In the genomic region with DNA sequence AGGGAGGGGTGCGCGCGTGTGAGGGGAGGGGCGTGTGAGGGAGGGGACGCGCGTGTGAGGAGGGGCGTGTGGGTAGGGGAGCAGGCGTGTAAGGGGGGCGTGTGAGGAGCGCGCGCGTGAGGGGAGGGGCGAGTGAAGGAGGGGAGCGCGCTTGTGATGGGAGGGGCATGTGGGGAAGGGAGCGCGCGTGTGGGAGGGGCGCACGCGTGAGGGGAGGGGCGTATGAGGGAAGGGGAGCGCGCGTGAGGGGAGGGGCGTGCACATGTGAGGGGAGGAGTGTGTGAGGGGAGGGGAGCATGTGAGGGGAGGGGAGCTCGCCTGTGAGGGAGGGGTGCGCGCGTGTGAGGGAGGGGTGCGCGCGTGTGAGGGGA, we compare ENCODE assay signal across 8 cellular contexts. TPM values are rescaled to one million over a fixed set of nuclear protein-coding genes. Genes with fewer than 3 reads are reported as not detected.
DNase-seq lines count a peak whose midpoint lies in the region; ATAC-seq and TF ChIP-seq lines count a peak whose summit lies in the region.

No MANE protein-coding gene starts in this region.

- no peaks in the 10 kb centered on the region for H3K27me3 ChIP-seq in BLaER1 treated with 17β-estradiol and CSF1 and Interleukin-3, amounts not matched to agents 10 nM and 100 nM
- H3K27me3 ChIP-seq in PC-9 (ENCODE audit: insufficient read depth, low read depth): no peaks in the 10 kb centered on the region
- H3K27me3 ChIP-seq in naive thymus-derived CD4-positive, alpha-beta T cell (ENCODE audit: control insufficient read depth in 2 of 2, insufficient read depth in 2 of 2, low read length in 2 of 2): no peaks in the 10 kb centered on the region

- DNase-seq in PC-9 (peak in 1 of 2 experiments; percentile 75), fibroblast of gingiva (ENCODE audit: low read depth) (peak; percentile 95)
- DNase-seq in activated T-helper 1 cell treated with anti-CD3 and anti-CD28 coated beads, Interleukin-2, amount 50 U/mL, for 16 hours (ENCODE audit: low read depth in 1 of 2, low spot score in 1 of 2): peak; percentile 69 to 79
- DNase-seq in naive thymus-derived CD4-positive, alpha-beta T cell: peak; percentile 78 to 92 (median 85)

- H3K4me1 Mint-ChIP-seq in naive thymus-derived CD4-positive, alpha-beta T cell: peaks cover 27 to 64% (median 44%) of the 10 kb centered on the region in 7 donors
- peaks cover 34% of the 10 kb centered on the region for H3K4me1 Mint-ChIP-seq in stimulated activated memory B cell treated with anti-CD40 and anti-IgM and Interleukin-4, amounts not matched to agents 10 μg/mL and 1 μg/mL and 100 μg/mL, for 72 hours

- peaks cover 6 to 23% (median 14%) of the 10 kb centered on the region in 5 donors for H3K36me3 Mint-ChIP-seq in naive thymus-derived CD4-positive, alpha-beta T cell
- H3K36me3 Mint-ChIP-seq in stimulated activated memory B cell treated with anti-CD40 and anti-IgM and Interleukin-4, amounts not matched to agents 10 μg/mL and 1 μg/mL and 100 μg/mL, for 72 hours: peaks cover 13% of the 10 kb centered on the region

- intact Hi-C loops in PC-9 (cut with micrococcal nuclease; ENCODE audit: unreplicated experiment): loop anchor here (5.0 kb wide), 1 partner anchor 51 kb away; no protein-coding TSS in a partner anchor
- intact Hi-C loops in naive thymus-derived CD4-positive, alpha-beta T cell (cut with micrococcal nuclease): loop anchor here (1.0 to 5.0 kb wide), 19 partner anchors 15 to 693 kb away; a partner anchor contains a TSS

- peak overlapping the region in 1 of 11 experiments; percentile 34; a peak in 2 of 22 replicates for H3K4me2 ChIP-seq in BLaER1 treated with 17β-estradiol and CSF1 and Interleukin-3, amounts not matched to agents 10 nM and 100 nM
- H3K4me2 ChIP-seq in PC-9: no peak overlapping the region

- no peak for TF ChIP-seq CTCF in PC-9 (conservative IDR thresholded peaks at IDR 0.05)

- no peaks in the 10 kb centered on the region for H3K9me2 ChIP-seq in PC-9 (ENCODE audit: insufficient read depth)

- H3K27ac ChIP-seq in BLaER1 treated with 17β-estradiol and CSF1 and Interleukin-3, amounts not matched to agents 10 nM and 100 nM: peak overlapping the region in 8 of 11 experiments; percentile 79 to 89 (median 85); a peak in 14 of 22 replicates
- H3K27ac ChIP-seq in PC-9: no peak overlapping the region
- peak overlapping the region; percentile 92 for H3K27ac ChIP-seq in naive thymus-derived CD4-positive, alpha-beta T cell (ENCODE audit: low read depth, low read length)

- CTCF ChIA-PET in PC-9 (lab: Charles Lee): interaction anchor here (0.6 kb wide), 1 partner anchor 20 kb away, joined by 7 read pairs; no protein-coding TSS in a partner anchor
- CTCF ChIA-PET in naive thymus-derived CD4-positive, alpha-beta T cell (lab: Charles Lee): interaction anchor here (1.8 to 6.5 kb wide), 2 partner anchors 16 to 89 kb away, joined by 5 to 95 read pairs; a partner anchor contains a TSS

- H3K9me3 Mint-ChIP-seq in naive thymus-derived CD4-positive, alpha-beta T cell: no peaks in the 10 kb centered on the region
- no peaks in the 10 kb centered on the region for H3K9me3 Mint-ChIP-seq in stimulated activated memory B cell treated with anti-CD40 and anti-IgM and Interleukin-4, amounts not matched to agents 10 μg/mL and 1 μg/mL and 100 μg/mL, for 72 hours

- H3K27me3 Mint-ChIP-seq in naive thymus-derived CD4-positive, alpha-beta T cell: no peaks in the 10 kb centered on the region
- H3K27me3 Mint-ChIP-seq in stimulated activated memory B cell treated with anti-CD40 and anti-IgM and Interleukin-4, amounts not matched to agents 10 μg/mL and 1 μg/mL and 100 μg/mL, for 72 hours: peaks cover 15% of the 10 kb centered on the region

- H3K9ac ChIP-seq in BLaER1 treated with 17β-estradiol and CSF1 and Interleukin-3, amounts not matched to agents 10 nM and 100 nM: peak overlapping the region in 10 of 11 experiments; percentile 75 to 90 (median 87); a peak in 18 of 22 replicates

- H3K79me2 ChIP-seq in PC-9 (ENCODE audit: low read depth): 0 out of 2 replicates have a peak, but pooled peaks cover 8% of the 10 kb centered on the region

- H3K4me3 ChIP-seq in BLaER1 treated with 17β-estradiol and CSF1 and Interleukin-3, amounts not matched to agents 10 nM and 100 nM: peak overlapping the region; percentile 60 to 84 (median 73)
- H3K4me3 ChIP-seq in PC-9: peak overlapping the region; percentile 66; the same call in 1 of the 2 replicates
- peak overlapping the region; percentile 12 for H3K4me3 ChIP-seq in naive thymus-derived CD4-positive, alpha-beta T cell (ENCODE audit: low read length)

- peak overlapping the region; percentile 78 to 97 (median 96) for H3K27ac Mint-ChIP-seq in naive thymus-derived CD4-positive, alpha-beta T cell
- H3K27ac Mint-ChIP-seq in stimulated activated memory B cell treated with anti-CD40 and anti-IgM and Interleukin-4, amounts not matched to agents 10 μg/mL and 1 μg/mL and 100 μg/mL, for 72 hours: peak overlapping the region; percentile 96

- H3K4me1 ChIP-seq in BLaER1 treated with 17β-estradiol and CSF1 and Interleukin-3, amounts not matched to agents 10 nM and 100 nM: peaks cover 27 to 46% (median 33%) of the 10 kb centered on the region in 10 experiments
- H3K4me1 ChIP-seq in PC-9 (replicated peaks; ENCODE audit: insufficient read depth): peaks cover 12% of the 10 kb centered on the region
- H3K4me1 ChIP-seq in naive thymus-derived CD4-positive, alpha-beta T cell (ENCODE audit: control insufficient read depth in 2 of 2, insufficient read depth in 2 of 2, low read length in 2 of 2): peaks cover 16 to 23% of the 10 kb centered on the region in 2 donors

- H3F3A ChIP-seq in PC-9 (ENCODE audit: insufficient read depth, low read depth): peaks cover 3% of the 10 kb centered on the region; the same call in 1 of the 2 replicates

- POLR2A ChIA-PET in PC-9 (lab: Charles Lee; ENCODE audit: unreplicated experiment): interaction anchor here (0.6 to 0.8 kb wide), 5 partner anchors 16 to 707 kb away, joined by 5 to 50 read pairs (median 6); no protein-coding TSS in a partner anchor
- POLR2A ChIA-PET in naive thymus-derived CD4-positive, alpha-beta T cell (lab: Charles Lee): interaction anchor here (0.6 to 10.4 kb wide), 6 partner anchors 8 to 306 kb away, joined by 3 to 353 read pairs (median 3); a partner anchor contains a TSS

- no TSS peak for BruUV-seq in PC-9 (replicated peaks; lab: Mats Ljungman, UMichigan)

- H3K4me3 Mint-ChIP-seq in naive thymus-derived CD4-positive, alpha-beta T cell: peak overlapping the region; percentile 87 to 99 (median 94)
- H3K4me3 Mint-ChIP-seq in stimulated activated memory B cell treated with anti-CD40 and anti-IgM and Interleukin-4, amounts not matched to agents 10 μg/mL and 1 μg/mL and 100 μg/mL, for 72 hours: peak overlapping the region; percentile 96

- peak; percentile 20 for ATAC-seq in HG03521 (IDR thresholded peaks at IDR 0.05; ENCODE audit: unreplicated experiment)
- peak; percentile 68 for ATAC-seq in naive thymus-derived CD4-positive, alpha-beta T cell
- ATAC-seq in stimulated activated memory B cell treated with anti-CD40 and anti-IgM and Interleukin-4, amounts not matched to agents 10 μg/mL and 1 μg/mL and 100 μg/mL, for 72 hours: peak; percentile 68
- ATAC-seq in HG02981 (IDR thresholded peaks at IDR 0.05; ENCODE audit: unreplicated experiment): no peak

- H3K36me3 ChIP-seq in BLaER1 treated with 17β-estradiol and CSF1 and Interleukin-3, amounts not matched to agents 10 nM and 100 nM: peaks cover 0 to 35% (median 0%) of the 10 kb centered on the region in 11 experiments; a peak in 10 of 22 replicates
- H3K36me3 ChIP-seq in PC-9 (ENCODE audit: low read depth): no peaks in the 10 kb centered on the region
- peaks cover 0 to 4% (median 0%) of the 10 kb centered on the region in 3 experiments for H3K36me3 ChIP-seq in naive thymus-derived CD4-positive, alpha-beta T cell (ENCODE audit: control insufficient read depth in 2 of 3, insufficient read depth in 3 of 3, low read length in 3 of 3)

- peaks cover 0 to 56% (median 0%) of the 10 kb centered on the region in 11 experiments; a peak in 7 of 22 replicates for H4K20me1 ChIP-seq in BLaER1 treated with 17β-estradiol and CSF1 and Interleukin-3, amounts not matched to agents 10 nM and 100 nM
- peaks cover 5% of the 10 kb centered on the region; the same call in 1 of the 2 replicates for H4K20me1 ChIP-seq in PC-9 (ENCODE audit: insufficient read depth)

- no peaks in the 10 kb centered on the region for H3K9me3 ChIP-seq in BLaER1 treated with 17β-estradiol and CSF1 and Interleukin-3, amounts not matched to agents 10 nM and 100 nM (replicated peaks in 1 of 11)
- H3K9me3 ChIP-seq in PC-9 (ENCODE audit: insufficient read depth, low read depth): no peaks in the 10 kb centered on the region
- no peaks in the 10 kb centered on the region for H3K9me3 ChIP-seq in naive thymus-derived CD4-positive, alpha-beta T cell (ENCODE audit: control insufficient read depth in 2 of 3, low read length in 3 of 3)

- H2AFZ ChIP-seq in PC-9: no peak overlapping the region

RNA-seq across cellular contexts. Expression of a gene that starts 19.1 kb away (rescaled TPM):
- 25.8 and 25.9 TPM in 2 replicates for total RNA-seq in PC-9 (2021)
- total RNA-seq in naive thymus-derived CD4-positive, alpha-beta T cell: 10 to 100 TPM; 36.6 to 57.1 (median 54.9) TPM
- 10 to 100 TPM; 46.1 to 52.7 TPM for polyA plus RNA-seq in naive thymus-derived CD4-positive, alpha-beta T cell

Comparison
In these comparisons a context has a peak if more than half of its experiments do, and no peak if none do; other contexts are left out.
1. H3K4me3 ChIP-seq: peak in every context shown above with its lines; median percentile 73 in BLaER1 treated with 17β-estradiol and CSF1 and Interleukin-3, amounts not matched to agents 10 nM and 100 nM; 66 in PC-9; 12 in naive thymus-derived CD4-positive, alpha-beta T cell.